Comparison of ENCODE assay signal across 28 cellular contexts in the genomic region with DNA sequence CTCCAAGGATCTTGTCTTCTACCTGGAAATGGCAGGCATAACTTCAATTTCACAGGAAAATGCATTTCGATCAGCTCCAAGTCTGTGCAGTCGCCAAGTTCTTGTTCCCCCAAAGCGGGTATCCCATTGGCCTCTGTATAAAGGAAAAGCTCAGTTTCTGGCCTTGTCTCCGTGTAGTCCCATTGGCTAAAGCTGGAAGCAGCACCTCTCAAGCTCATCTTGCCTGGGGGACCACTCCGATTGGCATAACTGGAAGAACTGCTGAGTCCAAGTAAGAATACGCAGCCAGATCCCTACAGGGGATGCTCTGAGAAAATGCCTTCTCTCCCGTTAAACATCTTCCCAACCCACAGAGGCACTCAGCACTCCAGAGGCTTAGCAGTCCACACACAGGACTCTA.
"Had no signal": no experiment of that assay in that cellular context is flagged by ENCODE, and none has a peak within 500 bp of the region (broad histone marks: within the 10 kb centered on the region; RNA-seq: fewer than 3 reads in every experiment).

No MANE protein-coding gene starts in this region.

- H3K27ac ChIP-seq: ovary, parathyroid adenoma, psoas muscle, right lobe of liver, sigmoid colon, stomach, thoracic aorta, thyroid gland, tibial nerve, upper lobe of left lung, vagina had no signal

- H3K4me1 ChIP-seq: parathyroid adenoma, psoas muscle, thyroid gland, tibial nerve, upper lobe of left lung had no signal

- H3K27ac Mint-ChIP-seq: natural killer cell treated with Interleukin-12 subunit alpha and Interleukin-12 subunit beta and Interleukin-15 and Interleukin-18, amount 100 ng/mL, for 72 hours; nephron progenitor cell; progenitor cell of endocrine pancreas; stimulated activated effector memory CD8-positive, alpha-beta T cell treated with anti-CD3 and anti-CD28 coated beads, Interleukin-12 subunit alpha, Interleukin-12 subunit beta, amount 100 ng/mL, for 72 hours; stimulated activated naive B cell treated with anti-CD40 and anti-IgM and Interleukin-4, amounts not matched to agents 10 μg/mL and 1 μg/mL and 100 μg/mL, for 72 hours; stimulated activated naive CD8-positive, alpha-beta T cell treated with anti-CD3 and anti-CD28 coated beads, Interleukin-15, Interleukin-2, amounts not matched to agents 100 ng/mL and 50 ng/mL, for 24 hours had no signal

- DNase-seq: nephron progenitor cell; occipital lobe; ovary; posterior cingulate gyrus; psoas muscle; right cardiac atrium; sigmoid colon; small intestine; stimulated activated CD4-positive, alpha-beta T cell treated with anti-CD3 and anti-CD28 coated beads, Interleukin-15, amount 100 ng/mL, for 24 hours; stimulated activated CD4-positive, alpha-beta T cell treated with anti-CD3 and anti-CD28 coated beads, Interleukin-2, amount 100 ng/mL, for 24 hours; stimulated activated CD4-positive, alpha-beta T cell treated with anti-CD3 and anti-CD28 coated beads, Interleukin-2, amount 100 ng/mL, for 48 hours; stimulated activated CD4-positive, alpha-beta T cell treated with anti-CD3 and anti-CD28 coated beads, Interleukin-4, amount 100 ng/mL, for 24 hours; stimulated activated naive B cell treated with anti-CD40 and anti-IgM and Interleukin-4, amounts not matched to agents 10 μg/mL and 1 μg/mL and 100 μg/mL, for 72 hours; stimulated activated naive CD4-positive, alpha-beta T cell treated with Interleukin-2 at 50 U/mL for 16 hours; stomach; thyroid gland; trophoblast cell; upper lobe of left lung had no signal

- H3K9ac ChIP-seq: parathyroid adenoma had no signal

- H2AFZ ChIP-seq: parathyroid adenoma had no signal

- H3K9me3 ChIP-seq: ovary, psoas muscle, right lobe of liver, sigmoid colon, stomach, thoracic aorta, thyroid gland, tibial nerve, upper lobe of left lung, vagina had no signal

- H3K36me3 ChIP-seq: ovary, right lobe of liver, sigmoid colon, thoracic aorta, thyroid gland, tibial nerve, upper lobe of left lung, vagina had no signal

- H3K27me3 Mint-ChIP-seq: natural killer cell treated with Interleukin-12 subunit alpha and Interleukin-12 subunit beta and Interleukin-15 and Interleukin-18, amount 100 ng/mL, for 72 hours; stimulated activated naive B cell treated with anti-CD40 and anti-IgM and Interleukin-4, amounts not matched to agents 10 μg/mL and 1 μg/mL and 100 μg/mL, for 72 hours; stimulated activated naive CD8-positive, alpha-beta T cell treated with anti-CD3 and anti-CD28 coated beads, Interleukin-15, Interleukin-2, amounts not matched to agents 100 ng/mL and 50 ng/mL, for 24 hours had no signal

- H3K27me3 ChIP-seq: ovary, right lobe of liver, sigmoid colon, stomach, thyroid gland, tibial nerve, upper lobe of left lung, vagina had no signal

- H3K36me3 Mint-ChIP-seq: natural killer cell treated with Interleukin-12 subunit alpha and Interleukin-12 subunit beta and Interleukin-15 and Interleukin-18, amount 100 ng/mL, for 72 hours; stimulated activated effector memory CD8-positive, alpha-beta T cell treated with anti-CD3 and anti-CD28 coated beads, Interleukin-12 subunit alpha, Interleukin-12 subunit beta, amount 100 ng/mL, for 72 hours; stimulated activated naive B cell treated with anti-CD40 and anti-IgM and Interleukin-4, amounts not matched to agents 10 μg/mL and 1 μg/mL and 100 μg/mL, for 72 hours had no signal

- H3K4me3 Mint-ChIP-seq: natural killer cell treated with Interleukin-12 subunit alpha and Interleukin-12 subunit beta and Interleukin-15 and Interleukin-18, amount 100 ng/mL, for 72 hours; nephron progenitor cell; neural crest cell; stimulated activated effector memory CD8-positive, alpha-beta T cell treated with anti-CD3 and anti-CD28 coated beads, Interleukin-12 subunit alpha, Interleukin-12 subunit beta, amount 100 ng/mL, for 72 hours; stimulated activated naive B cell treated with anti-CD40 and anti-IgM and Interleukin-4, amounts not matched to agents 10 μg/mL and 1 μg/mL and 100 μg/mL, for 72 hours; stimulated activated naive CD8-positive, alpha-beta T cell treated with anti-CD3 and anti-CD28 coated beads, Interleukin-15, Interleukin-2, amounts not matched to agents 100 ng/mL and 50 ng/mL, for 24 hours had no signal

- H3K9me3 Mint-ChIP-seq: natural killer cell treated with Interleukin-12 subunit alpha and Interleukin-12 subunit beta and Interleukin-15 and Interleukin-18, amount 100 ng/mL, for 72 hours; nephron progenitor cell; neural crest cell; stimulated activated effector memory CD8-positive, alpha-beta T cell treated with anti-CD3 and anti-CD28 coated beads, Interleukin-12 subunit alpha, Interleukin-12 subunit beta, amount 100 ng/mL, for 72 hours; stimulated activated naive B cell treated with anti-CD40 and anti-IgM and Interleukin-4, amounts not matched to agents 10 μg/mL and 1 μg/mL and 100 μg/mL, for 72 hours; stimulated activated naive CD8-positive, alpha-beta T cell treated with anti-CD3 and anti-CD28 coated beads, Interleukin-15, Interleukin-2, amounts not matched to agents 100 ng/mL and 50 ng/mL, for 24 hours had no signal

- H3K4me3 ChIP-seq: ovary, psoas muscle, right lobe of liver, sigmoid colon, stomach, thoracic aorta, thyroid gland, tibial nerve, upper lobe of left lung, vagina had no signal

- H3K4me1 Mint-ChIP-seq: stimulated activated effector memory CD8-positive, alpha-beta T cell treated with anti-CD3 and anti-CD28 coated beads, Interleukin-12 subunit alpha, Interleukin-12 subunit beta, amount 100 ng/mL, for 72 hours; stimulated activated naive B cell treated with anti-CD40 and anti-IgM and Interleukin-4, amounts not matched to agents 10 μg/mL and 1 μg/mL and 100 μg/mL, for 72 hours had no signal
